28 cellular contexts compared by ENCODE assay signal in the genomic region with DNA sequence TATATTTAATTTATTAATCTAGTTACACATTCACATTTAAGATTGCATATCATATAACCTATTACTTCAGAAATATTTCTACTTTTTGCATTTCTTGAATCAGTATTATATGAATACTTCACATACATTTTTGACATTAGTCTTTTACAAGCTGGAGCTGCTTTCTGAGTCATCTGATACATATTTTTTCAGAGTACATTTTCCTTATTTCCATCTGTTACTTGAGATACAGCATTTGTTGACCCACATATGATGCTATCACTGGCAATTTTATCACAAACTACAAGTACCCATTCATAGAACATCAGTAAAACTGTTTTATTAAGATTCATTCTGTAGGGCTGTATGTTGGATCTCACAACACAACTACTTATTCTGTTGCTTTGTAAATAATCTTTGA.
"Had no signal": no experiment of that assay in that cellular context is flagged by ENCODE, and none has a peak within 500 bp of the region (broad histone marks: within the 10 kb centered on the region; RNA-seq: fewer than 3 reads in every experiment).

No MANE protein-coding gene starts in this region.

- H2AFZ ChIP-seq: parathyroid adenoma had no signal

- H3K4me3 ChIP-seq: adrenal gland, body of pancreas, coronary artery, heart right ventricle, left lung, lower lobe of right lung, psoas muscle, sigmoid colon, suprapubic skin, tibial artery, upper lobe of right lung had no signal

- H3K9me3 Mint-ChIP-seq: effector memory CD8-positive, alpha-beta T cell; nephron progenitor cell had no signal

- H3K27me3 Mint-ChIP-seq: activated naive CD8-positive, alpha-beta T cell; effector memory CD8-positive, alpha-beta T cell had no signal

- H3K9ac ChIP-seq: parathyroid adenoma had no signal

- H3K36me3 ChIP-seq: adrenal gland, heart right ventricle, left lung, lower lobe of right lung, sigmoid colon, suprapubic skin, tibial artery, upper lobe of right lung had no signal

- H3K4me1 ChIP-seq: adrenal gland, body of pancreas, left lung, lower lobe of right lung, parathyroid adenoma, psoas muscle, sigmoid colon, suprapubic skin, tibial artery, upper lobe of right lung had no signal

- H3K27ac ChIP-seq: adrenal gland, body of pancreas, coronary artery, heart right ventricle, left lung, lower lobe of right lung, parathyroid adenoma, psoas muscle, sigmoid colon, suprapubic skin, tibial artery, upper lobe of right lung had no signal

- H3K27ac Mint-ChIP-seq: activated CD8-positive, alpha-beta memory T cell treated with anti-CD3 and anti-CD28 coated beads, Interleukin-2, amount 10 ng/mL, durations not matched to agents 7 days and 5 days; activated CD8-positive, alpha-beta T cell treated with anti-CD3 and anti-CD28 coated beads, Interleukin-2, amount 10 ng/mL, durations not matched to agents 7 days and 5 days; activated naive CD8-positive, alpha-beta T cell; effector memory CD8-positive, alpha-beta T cell had no signal

- H3K4me3 Mint-ChIP-seq: activated CD8-positive, alpha-beta memory T cell treated with anti-CD3 and anti-CD28 coated beads, Interleukin-2, amount 10 ng/mL, durations not matched to agents 7 days and 5 days; activated CD8-positive, alpha-beta T cell treated with anti-CD3 and anti-CD28 coated beads, Interleukin-2, amount 10 ng/mL, durations not matched to agents 7 days and 5 days; activated naive CD8-positive, alpha-beta T cell; effector memory CD8-positive, alpha-beta T cell; nephron progenitor cell had no signal

- H3K27me3 ChIP-seq: adrenal gland, body of pancreas, heart right ventricle, left lung, sigmoid colon, suprapubic skin, tibial artery, upper lobe of right lung had no signal

- DNase-seq: activated CD4-positive, alpha-beta T cell treated with anti-CD3 and anti-CD28 coated beads for 1 hour; activated CD8-positive, alpha-beta memory T cell treated with anti-CD3 and anti-CD28 coated beads, Interleukin-2, amount 10 ng/mL, durations not matched to agents 7 days and 5 days; activated CD8-positive, alpha-beta T cell treated with anti-CD3 and anti-CD28 coated beads, Interleukin-2, amount 10 ng/mL, durations not matched to agents 7 days and 5 days; activated naive CD4-positive, alpha-beta T cell treated with Interleukin-2 at 50 U/mL for 16 hours; activated T-cell treated with anti-CD3 and anti-CD28 coated beads, Interleukin-2, amount 50 U/mL, for 48 hours; adrenal gland; aorta; body of pancreas; effector memory CD8-positive, alpha-beta T cell; foreskin fibroblast; heart right ventricle; left lung; lower lobe of right lung; mesendoderm; nephron progenitor cell; occipital lobe; psoas muscle; sigmoid colon; stimulated activated CD4-positive, alpha-beta T cell treated with anti-CD3 and anti-CD28 coated beads, Interleukin-15, amount 100 ng/mL, for 24 hours; stimulated activated CD4-positive, alpha-beta T cell treated with anti-CD3 and anti-CD28 coated beads, Interleukin-2, amount 100 ng/mL, for 24 hours; stimulated activated naive CD4-positive, alpha-beta T cell; T-helper 2 cell; tibial artery; upper lobe of right lung had no signal

- H3K36me3 Mint-ChIP-seq: activated CD8-positive, alpha-beta memory T cell treated with anti-CD3 and anti-CD28 coated beads, Interleukin-2, amount 10 ng/mL, durations not matched to agents 7 days and 5 days; activated naive CD8-positive, alpha-beta T cell had no signal

- ATAC-seq: activated CD8-positive, alpha-beta memory T cell treated with anti-CD3 and anti-CD28 coated beads, Interleukin-2, amount 10 ng/mL, durations not matched to agents 7 days and 5 days; activated CD8-positive, alpha-beta T cell treated with anti-CD3 and anti-CD28 coated beads, Interleukin-2, amount 10 ng/mL, durations not matched to agents 7 days and 5 days; body of pancreas; effector memory CD8-positive, alpha-beta T cell; heart right ventricle; left lung; lower lobe of right lung; psoas muscle; upper lobe of right lung had no signal

- H3K79me2 ChIP-seq: parathyroid adenoma had no signal

- H3K9me3 ChIP-seq: adrenal gland, body of pancreas, heart right ventricle, left lung, lower lobe of right lung, psoas muscle, sigmoid colon, suprapubic skin, tibial artery, upper lobe of right lung had no signal
